8 cellular contexts compared by ENCODE assay signal in the genomic region with DNA sequence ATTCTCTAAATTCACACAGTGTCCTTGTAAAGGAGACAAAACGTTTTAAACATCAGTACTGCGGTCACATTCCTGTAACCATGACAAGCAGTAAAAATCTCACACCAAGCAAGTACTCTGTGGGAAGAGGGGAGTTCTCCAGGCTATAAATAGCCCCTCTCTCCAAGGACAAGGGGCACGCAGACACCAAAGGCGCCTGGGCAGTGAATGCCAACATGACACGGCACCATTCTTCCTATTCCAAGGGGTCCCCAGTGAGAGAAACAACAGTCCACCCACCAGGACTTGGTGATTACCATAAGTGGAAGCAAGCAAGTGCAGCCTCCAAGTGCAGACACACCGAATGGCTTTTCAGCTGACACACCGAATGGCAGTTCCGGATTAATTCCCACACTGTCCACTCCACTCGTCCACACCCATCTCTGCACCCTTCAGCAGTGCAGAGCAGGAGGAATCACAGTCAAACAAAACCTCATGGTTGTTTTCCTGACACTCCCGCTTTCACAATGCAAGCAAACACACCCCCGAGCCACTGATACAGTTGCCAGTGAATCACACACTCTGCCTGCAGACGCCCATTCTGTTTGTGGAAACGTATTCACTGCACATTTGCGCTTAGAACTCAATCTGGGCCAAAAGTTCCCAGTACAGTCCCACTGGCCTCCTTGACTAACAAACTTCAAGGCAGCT. TPM values are rescaled to one million over a fixed set of nuclear protein-coding genes. Genes with fewer than 3 reads are reported as not detected.
A peak's percentile ranks its signal among the peaks of the same experiment; 100 is the strongest.
DNase-seq lines count a peak whose midpoint lies in the region; ATAC-seq and TF ChIP-seq lines count a peak whose summit lies in the region.

No MANE protein-coding gene starts in this region.

- DNase-seq in ACHN, result peak; percentile 48
- DNase-seq in HPDE6-E6E7 (ENCODE audit: extremely low spot score), result peak; percentile 77
- no peak for DNase-seq in activated CD4-positive, alpha-beta memory T cell treated with anti-CD3 and anti-CD28 coated beads, Interleukin-2, amount 10 ng/mL, durations not matched to agents 7 days and 5 days
- DNase-seq in fibroblast of villous mesenchyme (ENCODE audit: low read depth), result peak; percentile 84
- DNase-seq in NCI-H1105 (lab: John Stamatoyannopoulos, UW), result no peak

- H3K27me3 Mint-ChIP-seq in activated CD4-positive, alpha-beta memory T cell treated with anti-CD3 and anti-CD28 coated beads, Interleukin-2, amount 10 ng/mL, durations not matched to agents 7 days and 5 days, result no peaks in the 10 kb centered on the region

- H3K27ac ChIP-seq in neutrophil, result peak overlapping the region; percentile 93

- in situ Hi-C loops in ACHN (cut with HindIII; ENCODE audit: low pct_ligation_motif_present, low pct_unique_long_range_greater_than_20kb, low sequenced_read_pairs), result no loop called here

- H3K36me3 Mint-ChIP-seq in activated CD4-positive, alpha-beta memory T cell treated with anti-CD3 and anti-CD28 coated beads, Interleukin-2, amount 10 ng/mL, durations not matched to agents 7 days and 5 days (ENCODE audit: low read depth), result peaks cover 29% of the 10 kb centered on the region

- H3K4me3 Mint-ChIP-seq in activated CD4-positive, alpha-beta memory T cell treated with anti-CD3 and anti-CD28 coated beads, Interleukin-2, amount 10 ng/mL, durations not matched to agents 7 days and 5 days, result peak overlapping the region; percentile 93

- H3K4me1 ChIP-seq in neutrophil (ENCODE audit: control insufficient read depth in 1 of 2, insufficient read depth in 1 of 2, low read depth in 1 of 2, low read length in 1 of 2), result peaks cover 71 to 82% of the 10 kb centered on the region in 2 experiments

- H3K27ac Mint-ChIP-seq in activated CD4-positive, alpha-beta memory T cell treated with anti-CD3 and anti-CD28 coated beads, Interleukin-2, amount 10 ng/mL, durations not matched to agents 7 days and 5 days, result peak overlapping the region; percentile 77

- CTCF ChIA-PET in activated CD4-positive, alpha-beta memory T cell treated with anti-CD3 and anti-CD28 coated beads, Interleukin-2, amount 10 ng/mL, durations not matched to agents 7 days and 5 days (lab: Charles Lee), result interaction anchor here (1.4 to 7.3 kb wide), 3 partner anchors 60 to 78 kb away, joined by 5 to 84 read pairs (median 21); a partner anchor contains a TSS

- H3K4me1 Mint-ChIP-seq in activated CD4-positive, alpha-beta memory T cell treated with anti-CD3 and anti-CD28 coated beads, Interleukin-2, amount 10 ng/mL, durations not matched to agents 7 days and 5 days, result peaks cover 78% of the 10 kb centered on the region

- ATAC-seq in GM21723 (IDR thresholded peaks at IDR 0.05; ENCODE audit: unreplicated experiment) (no peak), HG03095 (IDR thresholded peaks at IDR 0.05; ENCODE audit: unreplicated experiment) (no peak)

- H3K9me3 Mint-ChIP-seq in activated CD4-positive, alpha-beta memory T cell treated with anti-CD3 and anti-CD28 coated beads, Interleukin-2, amount 10 ng/mL, durations not matched to agents 7 days and 5 days, result no peaks in the 10 kb centered on the region

- TF ChIP-seq CTCF in fibroblast of villous mesenchyme (IDR thresholded peaks at IDR 0.05; ENCODE audit: insufficient read depth, low read depth, low read length) (no peak), neutrophil (IDR thresholded peaks at IDR 0.05) (no peak)

- H3K9me3 ChIP-seq in neutrophil, result no peaks in the 10 kb centered on the region

- H3K27me3 ChIP-seq in neutrophil, result no peaks in the 10 kb centered on the region

- H3K36me3 ChIP-seq in neutrophil, result peaks cover 6% of the 10 kb centered on the region

- peak overlapping the region; percentile 87 for H3K4me3 ChIP-seq in fibroblast of villous mesenchyme (ENCODE audit: low read depth, low read length)
- peak overlapping the region; percentile 72 to 80 for H3K4me3 ChIP-seq in neutrophil (ENCODE audit: low read depth in 1 of 2, low read length in 1 of 2)

- POLR2A ChIA-PET in activated CD4-positive, alpha-beta memory T cell treated with anti-CD3 and anti-CD28 coated beads, Interleukin-2, amount 10 ng/mL, durations not matched to agents 7 days and 5 days (lab: Charles Lee), result interaction anchor here (1.0 to 5.2 kb wide), 11 partner anchors 12 to 70 kb away, joined by 3 to 76 read pairs (median 6); a partner anchor contains a TSS

RNA-seq across cellular contexts. Expression of a gene that starts 1.8 kb away (rescaled TPM):
- total RNA-seq in activated CD4-positive, alpha-beta memory T cell treated with anti-CD3 and anti-CD28 coated beads, Interleukin-2, amount 10 ng/mL, durations not matched to agents 7 days and 5 days, result 10 to 100 TPM; 80.3 to 82.6 TPM
- 201 and 245 TPM in 2 replicates for total RNA-seq in fibroblast of villous mesenchyme

RNA-seq across cellular contexts. Expression of a gene that starts 49.0 kb away (rescaled TPM):
- total RNA-seq in activated CD4-positive, alpha-beta memory T cell treated with anti-CD3 and anti-CD28 coated beads, Interleukin-2, amount 10 ng/mL, durations not matched to agents 7 days and 5 days, result 100 to 1,000 TPM; 631 to 642 TPM
- total RNA-seq in fibroblast of villous mesenchyme, result under 0.01 and 0.43 TPM in 2 replicates

RNA-seq across cellular contexts. Expression of a gene that starts 53.9 kb away (rescaled TPM):
- 10 to 100 TPM; 86.5 to 89.0 TPM for total RNA-seq in activated CD4-positive, alpha-beta memory T cell treated with anti-CD3 and anti-CD28 coated beads, Interleukin-2, amount 10 ng/mL, durations not matched to agents 7 days and 5 days
- total RNA-seq in fibroblast of villous mesenchyme, result 81.5 and 102 TPM in 2 replicates

Comparison
In these comparisons a context has a peak if more than half of its experiments do, and no peak if none do; other contexts are left out.
1. DNase-seq: peak in ACHN (single experiment), HPDE6-E6E7 (single experiment) and fibroblast of villous mesenchyme (single experiment); none in activated CD4-positive, alpha-beta memory T cell treated with anti-CD3 and anti-CD28 coated beads, Interleukin-2, amount 10 ng/mL, durations not matched to agents 7 days and 5 days (single experiment) and NCI-H1105 (single experiment).
2. RNA of a gene that starts 49.0 kb away (total RNA-seq): 631 to 642 TPM in activated CD4-positive, alpha-beta memory T cell treated with anti-CD3 and anti-CD28 coated beads, Interleukin-2, amount 10 ng/mL, durations not matched to agents 7 days and 5 days; under 0.01 to 0.43 TPM in fibroblast of villous mesenchyme; every median in the first group is over 100 times any median in the second.